In the genomic region with DNA sequence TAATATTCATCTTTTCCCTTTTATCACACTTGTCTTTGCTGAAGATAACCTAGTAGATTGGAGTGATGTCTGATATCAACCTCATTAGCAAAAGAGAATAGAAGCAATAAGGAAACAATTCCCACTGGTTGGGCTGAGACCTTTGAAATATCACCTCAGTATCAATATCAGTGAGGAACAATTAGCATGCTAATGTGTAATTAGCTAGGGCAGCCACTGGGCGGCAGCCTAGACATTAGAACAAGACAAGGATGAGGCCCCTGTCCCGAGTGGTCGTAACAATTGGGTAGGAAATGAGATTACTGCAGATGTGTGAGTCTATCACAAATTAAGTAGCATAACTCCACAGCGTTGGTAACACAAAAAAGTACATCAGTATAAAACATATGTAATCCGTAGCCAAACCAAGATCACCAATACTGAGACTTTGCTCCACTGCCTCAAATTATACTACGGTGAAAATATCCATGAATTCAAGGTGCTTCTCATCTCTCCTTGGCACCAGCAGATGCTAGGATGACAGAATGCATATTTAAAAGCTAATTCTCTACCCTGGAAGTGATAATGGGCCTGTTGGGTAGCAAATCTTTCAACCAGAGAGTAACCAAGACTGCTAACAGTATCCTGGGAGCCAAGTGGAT, we compare ENCODE assay signal across 8 cellular contexts.
DNase-seq lines count a peak whose midpoint lies in the region; FAIRE-seq and TF ChIP-seq lines count a peak whose summit lies in the region.

No MANE protein-coding gene starts in this region.

- POLR2A ChIA-PET in AG04449 (lab: Yijun Ruan, JAX) = no interaction called here

- peaks cover 22% of the 10 kb centered on the region for H3K36me3 Mint-ChIP-seq in astrocyte (ENCODE audit: low read depth, unreplicated experiment)

- H3K9me3 Mint-ChIP-seq in astrocyte (ENCODE audit: unreplicated experiment) = no peaks in the 10 kb centered on the region

- H3K9me3 ChIP-seq in astrocyte (ENCODE audit: insufficient read depth, low read depth, low read length) = no peaks in the 10 kb centered on the region

- H3K4me1 Mint-ChIP-seq in astrocyte (ENCODE audit: low read depth, unreplicated experiment) = peaks cover 10% of the 10 kb centered on the region

- H3K4me1 ChIP-seq in astrocyte (ENCODE audit: insufficient read depth, low read length) = peaks cover 6% of the 10 kb centered on the region

- TF ChIP-seq CTCF in AG04449 (IDR thresholded peaks at IDR 0.05; ENCODE audit: insufficient read depth, low read length, missing control alignments) (peak; percentile 56), astrocyte (IDR thresholded peaks at IDR 0.05; ENCODE audit: insufficient read depth, low read depth, low read length) (peak; percentile 90)

- H3K79me2 ChIP-seq in astrocyte (ENCODE audit: insufficient read depth, low read length) = no peaks in the 10 kb centered on the region

- H3K27ac Mint-ChIP-seq in astrocyte (ENCODE audit: unreplicated experiment) = no peak overlapping the region

- no peak overlapping the region for H3K4me2 ChIP-seq in astrocyte (ENCODE audit: low read length)

- H3K27me3 Mint-ChIP-seq in astrocyte (ENCODE audit: low read depth, unreplicated experiment) = no peaks in the 10 kb centered on the region

- no peaks in the 10 kb centered on the region for H3K27me3 ChIP-seq in astrocyte (ENCODE audit: insufficient read depth, low read length)

- CTCF ChIA-PET in AG04449 (lab: Yijun Ruan, JAX) = interaction anchor here (0.7 to 8.4 kb wide), 27 partner anchors 8 to 1001 kb away, joined by 3 to 168 read pairs (median 4); no protein-coding TSS in a partner anchor

- no peak overlapping the region for H3K4me3 Mint-ChIP-seq in astrocyte (ENCODE audit: unreplicated experiment)

- H3K36me3 ChIP-seq in astrocyte (ENCODE audit: insufficient read depth, low read length) = no peaks in the 10 kb centered on the region

- H3K4me3 ChIP-seq in AG04449 (ENCODE audit: low read depth, low read length) (no peak overlapping the region), astrocyte (ENCODE audit: insufficient read depth, low read depth, low read length) (no peak overlapping the region)

- DNase-seq in AG04449 (ENCODE audit: low read depth, low spot score) (no peak), GM18507 (ENCODE audit: extremely low spot score, insufficient read length, low read depth) (no peak), NCI-H1105 (lab: John Stamatoyannopoulos, UW) (peak; percentile 43), T1000 (lab: John Stamatoyannopoulos, UW) (peak; percentile 12), astrocyte (ENCODE audit: low read depth) (no peak), iPS-NIHi7 (ENCODE audit: extremely low spot score) (peak; percentile 84), retina (no peak)
- DNase-seq in stimulated activated CD4-positive, alpha-beta T cell treated with anti-CD3 and anti-CD28 coated beads, Interleukin-4, amount 100 ng/mL, for 1 hour = peak; percentile 73

- H4K20me1 ChIP-seq in astrocyte (ENCODE audit: insufficient read depth, low read length) = peaks cover under 1% of the 10 kb centered on the region

- FAIRE-seq in GM18507 (lab: Jason Lieb, UNC) = peak; percentile 97
- peak; percentile 83 for FAIRE-seq in astrocyte (lab: Jason Lieb, UNC)

- H2AFZ ChIP-seq in astrocyte (ENCODE audit: low read depth, low read length) = no peak overlapping the region

- H3K27ac ChIP-seq in astrocyte (ENCODE audit: low read depth, low read length) = no peak overlapping the region

- no peak overlapping the region for H3K9ac ChIP-seq in astrocyte (ENCODE audit: low read length)

Comparison
In these comparisons a context has a peak if more than half of its experiments do, and no peak if none do; other contexts are left out.
1. DNase-seq: peak in NCI-H1105 (single experiment), T1000 (single experiment), iPS-NIHi7 (single experiment) and stimulated activated CD4-positive, alpha-beta T cell treated with anti-CD3 and anti-CD28 coated beads, Interleukin-4, amount 100 ng/mL, for 1 hour (single experiment); none in AG04449 (single experiment), GM18507 (single experiment), astrocyte (single experiment) and retina (single experiment).